2 cellular contexts compared by ENCODE assay signal in the genomic region with DNA sequence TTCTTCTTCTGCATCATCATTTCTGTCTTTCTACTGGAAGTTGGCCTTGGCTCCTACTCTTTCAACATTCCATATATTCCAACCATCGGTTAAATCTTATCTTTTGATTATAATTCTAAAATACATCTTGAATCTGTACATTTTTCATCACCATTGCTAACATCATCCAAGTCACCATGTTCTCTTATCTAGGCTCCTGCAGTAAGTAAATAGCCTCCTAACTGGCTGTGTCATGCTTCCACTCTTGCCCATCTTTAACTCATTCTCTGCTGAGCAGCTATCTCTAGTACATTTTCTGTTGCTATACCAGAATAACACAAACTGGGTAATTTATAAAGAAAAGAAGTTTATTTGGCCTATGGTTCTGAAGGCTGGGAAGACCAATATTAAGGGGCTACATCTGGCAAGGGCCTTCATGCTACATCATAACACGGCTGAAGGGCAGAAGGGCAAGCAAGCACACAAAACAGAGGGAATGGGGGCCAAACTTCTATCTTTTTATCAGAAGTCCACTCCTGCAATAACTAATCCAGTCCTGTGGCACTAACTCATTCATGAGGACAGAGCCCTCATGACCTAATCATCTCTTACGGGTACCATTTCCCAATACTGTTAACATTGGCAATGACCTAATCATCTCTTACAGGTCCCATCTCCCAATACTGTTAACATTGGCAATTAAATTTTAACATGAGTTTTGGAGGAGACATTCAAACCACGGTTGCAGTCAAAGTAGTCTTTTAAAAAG.
TF ChIP-seq lines count a peak whose summit lies in the region.

No MANE protein-coding gene starts in this region.

TF ChIP-seq in A549, 52 proteins besides CTCF, POLR2A, EP300 and RAD21:
- TF ChIP-seq, protein P1, sequence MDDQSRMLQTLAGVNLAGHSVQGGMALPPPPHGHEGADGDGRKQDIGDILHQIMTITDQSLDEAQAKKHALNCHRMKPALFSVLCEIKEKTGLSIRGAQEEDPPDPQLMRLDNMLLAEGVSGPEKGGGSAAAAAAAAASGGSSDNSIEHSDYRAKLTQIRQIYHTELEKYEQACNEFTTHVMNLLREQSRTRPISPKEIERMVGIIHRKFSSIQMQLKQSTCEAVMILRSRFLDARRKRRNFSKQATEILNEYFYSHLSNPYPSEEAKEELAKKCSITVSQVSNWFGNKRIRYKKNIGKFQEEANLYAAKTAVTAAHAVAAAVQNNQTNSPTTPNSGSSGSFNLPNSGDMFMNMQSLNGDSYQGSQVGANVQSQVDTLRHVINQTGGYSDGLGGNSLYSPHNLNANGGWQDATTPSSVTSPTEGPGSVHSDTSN (IDR thresholded peaks at IDR 0.05), result no peak
- no peak for TF ChIP-seq JUN (IDR thresholded peaks at IDR 0.05)
- no peak for TF ChIP-seq MYC (IDR thresholded peaks at IDR 0.05; ENCODE audit: borderline replicate concordance, low read length)
- no peak for TF ChIP-seq NPAS2 (CRISPR knock-in tag; IDR thresholded peaks at IDR 0.05; ENCODE audit: borderline replicate concordance)
- TF ChIP-seq BHLHE40 (IDR thresholded peaks at IDR 0.05; ENCODE audit: low read depth, low read length), result no peak
- TF ChIP-seq, protein P2, sequence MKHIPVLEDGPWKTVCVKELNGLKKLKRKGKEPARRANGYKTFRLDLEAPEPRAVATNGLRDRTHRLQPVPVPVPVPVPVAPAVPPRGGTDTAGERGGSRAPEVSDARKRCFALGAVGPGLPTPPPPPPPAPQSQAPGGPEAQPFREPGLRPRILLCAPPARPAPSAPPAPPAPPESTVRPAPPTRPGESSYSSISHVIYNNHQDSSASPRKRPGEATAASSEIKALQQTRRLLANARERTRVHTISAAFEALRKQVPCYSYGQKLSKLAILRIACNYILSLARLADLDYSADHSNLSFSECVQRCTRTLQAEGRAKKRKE (CRISPR knock-in tag; IDR thresholded peaks at IDR 0.05; ENCODE audit: low read depth), result no peak
- TF ChIP-seq, protein P3, sequence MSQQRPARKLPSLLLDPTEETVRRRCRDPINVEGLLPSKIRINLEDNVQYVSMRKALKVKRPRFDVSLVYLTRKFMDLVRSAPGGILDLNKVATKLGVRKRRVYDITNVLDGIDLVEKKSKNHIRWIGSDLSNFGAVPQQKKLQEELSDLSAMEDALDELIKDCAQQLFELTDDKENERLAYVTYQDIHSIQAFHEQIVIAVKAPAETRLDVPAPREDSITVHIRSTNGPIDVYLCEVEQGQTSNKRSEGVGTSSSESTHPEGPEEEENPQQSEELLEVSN (IDR thresholded peaks at IDR 0.05; ENCODE audit: borderline replicate concordance, low read depth), result no peak
- TF ChIP-seq, protein P4, sequence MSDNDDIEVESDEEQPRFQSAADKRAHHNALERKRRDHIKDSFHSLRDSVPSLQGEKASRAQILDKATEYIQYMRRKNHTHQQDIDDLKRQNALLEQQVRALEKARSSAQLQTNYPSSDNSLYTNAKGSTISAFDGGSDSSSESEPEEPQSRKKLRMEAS (IDR thresholded peaks at IDR 0.05), result no peak
- TF ChIP-seq, protein P5, sequence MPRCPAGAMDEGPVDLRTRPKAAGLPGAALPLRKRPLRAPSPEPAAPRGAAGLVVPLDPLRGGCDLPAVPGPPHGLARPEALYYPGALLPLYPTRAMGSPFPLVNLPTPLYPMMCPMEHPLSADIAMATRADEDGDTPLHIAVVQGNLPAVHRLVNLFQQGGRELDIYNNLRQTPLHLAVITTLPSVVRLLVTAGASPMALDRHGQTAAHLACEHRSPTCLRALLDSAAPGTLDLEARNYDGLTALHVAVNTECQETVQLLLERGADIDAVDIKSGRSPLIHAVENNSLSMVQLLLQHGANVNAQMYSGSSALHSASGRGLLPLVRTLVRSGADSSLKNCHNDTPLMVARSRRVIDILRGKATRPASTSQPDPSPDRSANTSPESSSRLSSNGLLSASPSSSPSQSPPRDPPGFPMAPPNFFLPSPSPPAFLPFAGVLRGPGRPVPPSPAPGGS (IDR thresholded peaks at IDR 0.05), result no peak

TF ChIP-seq in H1, 55 proteins besides CTCF, POLR2A, EP300 and RAD21 (continued from another document):
- TF ChIP-seq, protein P6, sequence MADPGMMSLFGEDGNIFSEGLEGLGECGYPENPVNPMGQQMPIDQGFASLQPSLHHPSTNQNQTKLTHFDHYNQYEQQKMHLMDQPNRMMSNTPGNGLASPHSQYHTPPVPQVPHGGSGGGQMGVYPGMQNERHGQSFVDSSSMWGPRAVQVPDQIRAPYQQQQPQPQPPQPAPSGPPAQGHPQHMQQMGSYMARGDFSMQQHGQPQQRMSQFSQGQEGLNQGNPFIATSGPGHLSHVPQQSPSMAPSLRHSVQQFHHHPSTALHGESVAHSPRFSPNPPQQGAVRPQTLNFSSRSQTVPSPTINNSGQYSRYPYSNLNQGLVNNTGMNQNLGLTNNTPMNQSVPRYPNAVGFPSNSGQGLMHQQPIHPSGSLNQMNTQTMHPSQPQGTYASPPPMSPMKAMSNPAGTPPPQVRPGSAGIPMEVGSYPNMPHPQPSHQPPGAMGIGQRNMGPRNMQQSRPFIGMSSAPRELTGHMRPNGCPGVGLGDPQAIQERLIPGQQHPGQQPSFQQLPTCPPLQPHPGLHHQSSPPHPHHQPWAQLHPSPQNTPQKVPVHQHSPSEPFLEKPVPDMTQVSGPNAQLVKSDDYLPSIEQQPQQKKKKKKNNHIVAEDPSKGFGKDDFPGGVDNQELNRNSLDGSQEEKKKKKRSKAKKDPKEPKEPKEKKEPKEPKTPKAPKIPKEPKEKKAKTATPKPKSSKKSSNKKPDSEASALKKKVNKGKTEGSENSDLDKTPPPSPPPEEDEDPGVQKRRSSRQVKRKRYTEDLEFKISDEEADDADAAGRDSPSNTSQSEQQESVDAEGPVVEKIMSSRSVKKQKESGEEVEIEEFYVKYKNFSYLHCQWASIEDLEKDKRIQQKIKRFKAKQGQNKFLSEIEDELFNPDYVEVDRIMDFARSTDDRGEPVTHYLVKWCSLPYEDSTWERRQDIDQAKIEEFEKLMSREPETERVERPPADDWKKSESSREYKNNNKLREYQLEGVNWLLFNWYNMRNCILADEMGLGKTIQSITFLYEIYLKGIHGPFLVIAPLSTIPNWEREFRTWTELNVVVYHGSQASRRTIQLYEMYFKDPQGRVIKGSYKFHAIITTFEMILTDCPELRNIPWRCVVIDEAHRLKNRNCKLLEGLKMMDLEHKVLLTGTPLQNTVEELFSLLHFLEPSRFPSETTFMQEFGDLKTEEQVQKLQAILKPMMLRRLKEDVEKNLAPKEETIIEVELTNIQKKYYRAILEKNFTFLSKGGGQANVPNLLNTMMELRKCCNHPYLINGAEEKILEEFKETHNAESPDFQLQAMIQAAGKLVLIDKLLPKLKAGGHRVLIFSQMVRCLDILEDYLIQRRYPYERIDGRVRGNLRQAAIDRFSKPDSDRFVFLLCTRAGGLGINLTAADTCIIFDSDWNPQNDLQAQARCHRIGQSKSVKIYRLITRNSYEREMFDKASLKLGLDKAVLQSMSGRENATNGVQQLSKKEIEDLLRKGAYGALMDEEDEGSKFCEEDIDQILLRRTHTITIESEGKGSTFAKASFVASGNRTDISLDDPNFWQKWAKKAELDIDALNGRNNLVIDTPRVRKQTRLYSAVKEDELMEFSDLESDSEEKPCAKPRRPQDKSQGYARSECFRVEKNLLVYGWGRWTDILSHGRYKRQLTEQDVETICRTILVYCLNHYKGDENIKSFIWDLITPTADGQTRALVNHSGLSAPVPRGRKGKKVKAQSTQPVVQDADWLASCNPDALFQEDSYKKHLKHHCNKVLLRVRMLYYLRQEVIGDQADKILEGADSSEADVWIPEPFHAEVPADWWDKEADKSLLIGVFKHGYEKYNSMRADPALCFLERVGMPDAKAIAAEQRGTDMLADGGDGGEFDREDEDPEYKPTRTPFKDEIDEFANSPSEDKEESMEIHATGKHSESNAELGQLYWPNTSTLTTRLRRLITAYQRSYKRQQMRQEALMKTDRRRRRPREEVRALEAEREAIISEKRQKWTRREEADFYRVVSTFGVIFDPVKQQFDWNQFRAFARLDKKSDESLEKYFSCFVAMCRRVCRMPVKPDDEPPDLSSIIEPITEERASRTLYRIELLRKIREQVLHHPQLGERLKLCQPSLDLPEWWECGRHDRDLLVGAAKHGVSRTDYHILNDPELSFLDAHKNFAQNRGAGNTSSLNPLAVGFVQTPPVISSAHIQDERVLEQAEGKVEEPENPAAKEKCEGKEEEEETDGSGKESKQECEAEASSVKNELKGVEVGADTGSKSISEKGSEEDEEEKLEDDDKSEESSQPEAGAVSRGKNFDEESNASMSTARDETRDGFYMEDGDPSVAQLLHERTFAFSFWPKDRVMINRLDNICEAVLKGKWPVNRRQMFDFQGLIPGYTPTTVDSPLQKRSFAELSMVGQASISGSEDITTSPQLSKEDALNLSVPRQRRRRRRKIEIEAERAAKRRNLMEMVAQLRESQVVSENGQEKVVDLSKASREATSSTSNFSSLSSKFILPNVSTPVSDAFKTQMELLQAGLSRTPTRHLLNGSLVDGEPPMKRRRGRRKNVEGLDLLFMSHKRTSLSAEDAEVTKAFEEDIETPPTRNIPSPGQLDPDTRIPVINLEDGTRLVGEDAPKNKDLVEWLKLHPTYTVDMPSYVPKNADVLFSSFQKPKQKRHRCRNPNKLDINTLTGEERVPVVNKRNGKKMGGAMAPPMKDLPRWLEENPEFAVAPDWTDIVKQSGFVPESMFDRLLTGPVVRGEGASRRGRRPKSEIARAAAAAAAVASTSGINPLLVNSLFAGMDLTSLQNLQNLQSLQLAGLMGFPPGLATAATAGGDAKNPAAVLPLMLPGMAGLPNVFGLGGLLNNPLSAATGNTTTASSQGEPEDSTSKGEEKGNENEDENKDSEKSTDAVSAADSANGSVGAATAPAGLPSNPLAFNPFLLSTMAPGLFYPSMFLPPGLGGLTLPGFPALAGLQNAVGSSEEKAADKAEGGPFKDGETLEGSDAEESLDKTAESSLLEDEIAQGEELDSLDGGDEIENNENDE (IDR thresholded peaks at IDR 0.05; ENCODE audit: insufficient replicate concordance, low read length), result no peak
- TF ChIP-seq JUN (IDR thresholded peaks at IDR 0.05; ENCODE audit: low read depth, low read length) (no peak), CREB1 (IDR thresholded peaks at IDR 0.05) (no peak), GABPA (IDR thresholded peaks at IDR 0.05; ENCODE audit: borderline replicate concordance, insufficient read depth, low read length) (no peak), TAF1 (IDR thresholded peaks at IDR 0.05; ENCODE audit: low read depth, low read length) (no peak), ZNF274 (IDR thresholded peaks at IDR 0.05; ENCODE audit: borderline replicate concordance, extremely low read depth, low read length) (no peak), CBX8 (IDR thresholded peaks at IDR 0.05; ENCODE audit: borderline replicate concordance, low read depth, low read length) (no peak), POLR2AphosphoS5 (IDR thresholded peaks at IDR 0.05; ENCODE audit: low read depth, low read length) (no peak)
- TF ChIP-seq, protein P4 (IDR thresholded peaks at IDR 0.05), result no peak
